In the genomic region with DNA sequence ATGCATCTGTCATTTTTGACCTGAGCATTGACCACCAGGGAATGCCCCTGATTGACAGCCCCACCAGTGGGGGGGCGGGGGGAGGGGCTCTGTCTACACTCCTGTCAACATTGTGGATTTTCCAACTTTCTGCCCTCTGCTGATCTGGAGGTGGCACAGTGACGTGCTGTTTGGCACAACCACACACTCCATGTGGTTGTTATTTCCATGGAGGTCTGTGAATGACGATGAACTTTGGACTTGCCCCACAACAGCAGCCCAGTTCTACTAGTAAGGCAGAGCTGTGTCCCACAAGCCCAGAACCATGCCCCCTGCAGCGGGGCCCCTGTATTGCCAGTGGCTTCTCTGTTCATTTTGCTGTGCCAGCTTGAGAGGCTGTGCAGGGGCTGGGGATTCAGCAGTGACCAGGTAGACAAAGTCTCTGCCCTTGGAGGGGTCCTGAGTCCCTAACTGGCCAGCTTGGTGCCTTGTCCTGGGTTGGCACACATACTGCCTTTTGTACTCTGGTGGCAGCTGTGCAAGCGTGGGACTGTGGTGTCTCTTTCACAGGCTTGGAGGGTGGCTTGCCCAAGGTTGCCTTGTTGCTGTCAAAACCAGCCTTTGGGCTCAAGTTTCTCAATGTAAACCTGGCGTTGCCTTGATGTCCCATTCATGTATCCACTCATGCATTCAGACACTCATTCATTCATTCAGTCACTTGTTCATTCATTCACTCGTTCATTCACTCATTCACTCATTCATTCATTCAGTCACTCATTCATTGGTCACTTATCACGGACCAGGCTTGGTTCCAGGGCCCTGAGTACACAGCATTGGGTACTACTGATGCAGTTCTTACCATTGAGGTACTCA, we compare ENCODE assay signal across 1 cellular context.
TF ChIP-seq lines count a peak whose summit lies in the region.

No MANE protein-coding gene starts in this region.

TF ChIP-seq in HepG2, 621 proteins besides CTCF, POLR2A, EP300 and RAD21 (continued from another document):
- TF ChIP-seq, protein P1, sequence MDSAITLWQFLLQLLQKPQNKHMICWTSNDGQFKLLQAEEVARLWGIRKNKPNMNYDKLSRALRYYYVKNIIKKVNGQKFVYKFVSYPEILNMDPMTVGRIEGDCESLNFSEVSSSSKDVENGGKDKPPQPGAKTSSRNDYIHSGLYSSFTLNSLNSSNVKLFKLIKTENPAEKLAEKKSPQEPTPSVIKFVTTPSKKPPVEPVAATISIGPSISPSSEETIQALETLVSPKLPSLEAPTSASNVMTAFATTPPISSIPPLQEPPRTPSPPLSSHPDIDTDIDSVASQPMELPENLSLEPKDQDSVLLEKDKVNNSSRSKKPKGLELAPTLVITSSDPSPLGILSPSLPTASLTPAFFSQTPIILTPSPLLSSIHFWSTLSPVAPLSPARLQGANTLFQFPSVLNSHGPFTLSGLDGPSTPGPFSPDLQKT (CRISPR knock-in tag; IDR thresholded peaks at IDR 0.05; ENCODE audit: borderline replicate concordance), result no peak
- TF ChIP-seq, protein P2, sequence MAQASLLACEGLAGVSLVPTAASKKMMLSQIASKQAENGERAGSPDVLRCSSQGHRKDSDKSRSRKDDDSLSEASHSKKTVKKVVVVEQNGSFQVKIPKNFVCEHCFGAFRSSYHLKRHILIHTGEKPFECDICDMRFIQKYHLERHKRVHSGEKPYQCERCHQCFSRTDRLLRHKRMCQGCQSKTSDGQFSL (CRISPR knock-in tag; IDR thresholded peaks at IDR 0.05), result 0 out of 2 replicates have a peak, but pooled peaks have one; percentile 43
- no peak for TF ChIP-seq ZNF124 (CRISPR knock-in tag; IDR thresholded peaks at IDR 0.05)
TF ChIP-seq in HepG2: peak in this region for 1.
